ENCODE assay signal across 9 cellular contexts in the genomic region with DNA sequence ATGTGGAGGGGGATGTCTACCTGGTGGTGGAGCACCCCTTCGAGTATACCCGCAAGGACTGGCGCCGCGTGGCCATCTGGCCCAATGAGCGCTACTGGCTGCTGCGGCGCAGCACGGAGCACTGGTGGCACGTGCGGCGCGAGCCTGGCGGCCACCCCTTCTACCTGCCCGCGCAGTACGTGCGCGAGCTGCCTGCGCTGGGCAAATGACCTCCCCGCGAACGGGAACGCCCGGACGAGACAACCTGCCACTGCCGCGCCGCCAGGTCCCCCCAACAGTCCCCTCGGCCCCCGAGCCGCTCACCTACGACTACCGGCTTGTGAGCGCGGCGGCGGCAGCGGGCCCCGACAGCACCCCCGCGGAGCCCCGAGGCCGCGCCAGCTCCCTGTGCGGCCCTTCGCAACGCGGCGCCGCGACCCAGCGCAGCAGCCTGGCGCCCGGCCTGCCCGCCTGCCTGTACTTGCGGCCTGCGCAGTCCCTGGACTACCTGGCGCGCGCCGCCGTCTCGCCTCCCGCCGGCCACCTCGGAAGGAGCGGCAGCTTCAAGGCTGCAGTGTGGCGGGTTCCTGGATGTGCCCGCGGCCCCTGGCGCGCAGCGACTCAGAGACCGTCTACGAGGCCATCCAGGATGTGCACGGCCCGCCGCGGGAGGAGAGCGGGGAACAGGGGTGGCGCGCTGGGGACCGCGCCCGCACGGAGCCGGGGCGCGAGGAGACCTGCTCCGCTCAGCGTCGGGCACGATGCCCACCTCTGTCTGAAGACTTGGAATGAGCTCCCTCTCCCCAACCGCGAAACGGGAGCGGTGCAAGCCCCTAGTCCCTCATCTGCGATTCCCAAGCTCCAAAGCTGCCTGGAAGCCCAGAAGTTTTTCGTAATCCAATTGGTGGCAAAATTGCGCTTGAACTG. TPM values are rescaled to one million over a fixed set of nuclear protein-coding genes. Genes with fewer than 3 reads are reported as not detected.
DNase-seq lines count a peak whose midpoint lies in the region; ATAC-seq, FAIRE-seq and TF ChIP-seq lines count a peak whose summit lies in the region.
"Had no signal": no experiment of that assay in that cellular context is flagged by ENCODE, and none has a peak within 500 bp of the region (broad histone marks: within the 10 kb centered on the region; RNA-seq: fewer than 3 reads in every experiment).

No MANE protein-coding gene starts in this region.

- WGBS in upper lobe of left lung, 2 donors = 0 to 4% methylated on average over 6 to 15 of the region's 101 CpGs

- TF ChIP-seq EP300 in upper lobe of left lung (IDR thresholded peaks at IDR 0.05) = no peak

- peaks cover 94% of the 10 kb centered on the region for H3K27me3 ChIP-seq in BLaER1
- H3K27me3 ChIP-seq in upper lobe of left lung = peaks cover 0 to 51% (median 35%) of the 10 kb centered on the region in 4 donors

- no peaks in the 10 kb centered on the region for H3K36me3 ChIP-seq in BLaER1
- no peaks in the 10 kb centered on the region for H3K36me3 ChIP-seq in kidney (ENCODE audit: control insufficient read depth in 1 of 2, insufficient read depth in 2 of 2, low read length in 2 of 2)
- H3K36me3 ChIP-seq in upper lobe of left lung = no peaks in the 10 kb centered on the region

- H3K27ac ChIP-seq in BLaER1 = no peak overlapping the region
- H3K27ac ChIP-seq in kidney (ENCODE audit: low read depth in 2 of 2, low read length in 2 of 2) = no peak overlapping the region
- no peak overlapping the region for H3K27ac ChIP-seq in upper lobe of left lung

- H3K4me1 ChIP-seq in BLaER1 (peaks cover 54% of the 10 kb centered on the region), kidney (ENCODE audit: control insufficient read depth in 1 of 2, insufficient read depth in 1 of 2, low read depth in 1 of 2, low read length in 2 of 2) (peaks cover 4 to 20% of the 10 kb centered on the region in 2 donors), upper lobe of left lung (peaks cover 51 to 58% (median 54%) of the 10 kb centered on the region in 4 donors)

- peak overlapping the region; percentile 71 for H3K4me2 ChIP-seq in BLaER1

- no peak overlapping the region for H3K9ac ChIP-seq in BLaER1
- no peak overlapping the region for H3K9ac ChIP-seq in kidney (ENCODE audit: low read length in 2 of 2)

- no peak for TF ChIP-seq CTCF in kidney (IDR thresholded peaks at IDR 0.05; ENCODE audit: borderline replicate concordance, extremely low read depth, insufficient read depth)
- TF ChIP-seq CTCF in upper lobe of left lung (IDR thresholded peaks at IDR 0.05) = no peak

- DNase-seq in HuH-7.5 (ENCODE audit: low spot score) (peak; percentile 37), kidney (peak; percentile 79), upper lobe of left lung (peak in 1 of 2 donors; percentile 88), HPDE6-E6E7 (ENCODE audit: extremely low spot score) (no peak), DMS79 treated with DMSO at 0.1 percent for 48 hours (lab: John Stamatoyannopoulos, UW) (no peak), 8988T (no peak)
- DNase-seq in activated effector memory CD4-positive, alpha-beta T cell treated with Interleukin-2 at 50 U/mL for 16 hours = peak; percentile 46

- peak in 1 of 2 donors; percentile 3 for ATAC-seq in upper lobe of left lung (ENCODE audit: low FRiP score in 2 of 2)

- intact Hi-C loops in kidney (cut with DNase I) = no loop called here

- H4K20me1 ChIP-seq in BLaER1 = peaks cover 65% of the 10 kb centered on the region

- peak overlapping the region; percentile 55 for H3K4me3 ChIP-seq in BLaER1
- peak overlapping the region in 1 of 2 donors; percentile 35 for H3K4me3 ChIP-seq in kidney (ENCODE audit: low read length in 2 of 2)
- peak overlapping the region in 3 of 4 donors; percentile 33 to 45 (median 36) for H3K4me3 ChIP-seq in upper lobe of left lung

- no peak for TF ChIP-seq POLR2A in upper lobe of left lung (IDR thresholded peaks at IDR 0.05)

- FAIRE-seq in kidney (lab: Jason Lieb, UNC) = no peak
- FAIRE-seq: GM18507 had no signal

- H3K9me3 ChIP-seq in BLaER1 (no peaks in the 10 kb centered on the region), kidney (ENCODE audit: control insufficient read depth in 1 of 2, low read length in 2 of 2) (no peaks in the 10 kb centered on the region), upper lobe of left lung (no peaks in the 10 kb centered on the region)

RNA-seq across cellular contexts. Expression of gene AMZ2, which starts 48.7 kb away (rescaled TPM):
- total RNA-seq in kidney (48.6 TPM), upper lobe of left lung (10 to 100 TPM; 19.4 to 50.3 (median 45.8) TPM)
- polyA plus RNA-seq in kidney (ENCODE audit: insufficient read depth, low read depth, low replicate concordance) = 90.9 TPM

Comparison
In these comparisons a context has a peak if more than half of its experiments do, and no peak if none do; other contexts are left out.
1. DNase-seq: peak in HuH-7.5 (single experiment), activated effector memory CD4-positive, alpha-beta T cell treated with Interleukin-2 at 50 U/mL for 16 hours (single experiment) and kidney (single experiment); none in HPDE6-E6E7 (single experiment), DMS79 treated with DMSO at 0.1 percent for 48 hours (single experiment) and 8988T (single experiment).